Comparison of ENCODE assay signal across 8 cellular contexts in genomic region chr10:74827045-74827441, GRCh38. TPM values are rescaled to one million over a fixed set of nuclear protein-coding genes. Genes with fewer than 3 reads are reported as not detected.
DNase-seq lines count a peak whose midpoint lies in the region; ATAC-seq and TF ChIP-seq lines count a peak whose summit lies in the region.

No MANE protein-coding gene starts in this region.

- CTCF ChIA-PET in activated B cell treated with CpG ODN at 0.5 μM for 24 hours (lab: Charles Lee), result interaction anchor here (0.8 kb wide), 1 partner anchor 408 kb away, joined by 3 read pairs; no protein-coding TSS in a partner anchor

- H3K4me1 Mint-ChIP-seq in activated B cell treated with CpG ODN at 0.5 μM for 24 hours (peaks cover 51% of the 10 kb centered on the region), immature natural killer cell (peaks cover 60 to 66% of the 10 kb centered on the region in 2 donors)

- H3K9me3 ChIP-seq in heart right ventricle, result peaks cover 0 to 4% (median 0%) of the 10 kb centered on the region in 11 donors

- H3K4me1 ChIP-seq in heart right ventricle, result peaks cover 5 to 58% (median 47%) of the 10 kb centered on the region in 9 donors

- no peak for ATAC-seq in heart right ventricle
- no peak for ATAC-seq in activated B cell treated with CpG ODN at 0.5 μM for 24 hours (ENCODE audit: low read depth)
- ATAC-seq in omental fat pad (ENCODE audit: low FRiP score), result no peak

- no peak for DNase-seq in heart right ventricle
- DNase-seq in cardiac septum (ENCODE audit: low spot score), result no peak
- DNase-seq in activated B cell treated with CpG ODN at 0.5 μM for 24 hours, result no peak
- DNase-seq in immature natural killer cell, result no peak
- DNase-seq in effector CD4-positive, alpha-beta T cell, result no peak
- DNase-seq in NCI-H1105 (lab: John Stamatoyannopoulos, UW), result no peak
- DNase-seq in omental fat pad (ENCODE audit: low spot score), result no peak

- H3K36me3 Mint-ChIP-seq in activated B cell treated with CpG ODN at 0.5 μM for 24 hours (ENCODE audit: low read depth), result peaks cover 1% of the 10 kb centered on the region
- no peaks in the 10 kb centered on the region for H3K36me3 Mint-ChIP-seq in immature natural killer cell

- 7 to 13% methylated on average over 17 of the region's 17 CpGs for WGBS in heart right ventricle, 2 donors

- H3K27ac ChIP-seq in heart right ventricle (peak overlapping the region in 9 of 10 donors; percentile 23 to 100 (median 98)), temporal lobe (ENCODE audit: low read depth, low read length) (peak overlapping the region; percentile 93)

- H3K9me3 Mint-ChIP-seq in activated B cell treated with CpG ODN at 0.5 μM for 24 hours (no peaks in the 10 kb centered on the region), immature natural killer cell (no peaks in the 10 kb centered on the region)

- H3K27me3 Mint-ChIP-seq in activated B cell treated with CpG ODN at 0.5 μM for 24 hours (no peaks in the 10 kb centered on the region), immature natural killer cell (ENCODE audit: low read depth in 3 of 3) (peaks cover 9 to 15% (median 13%) of the 10 kb centered on the region in 3 donors)

- POLR2A ChIA-PET in activated B cell treated with CpG ODN at 0.5 μM for 24 hours (lab: Charles Lee), result interaction anchor here (0.7 to 2.8 kb wide), 16 partner anchors 8 to 569 kb away, joined by 3 to 72 read pairs (median 6); partner anchors contain the start of gene SAMD8

- H3K27me3 ChIP-seq in heart right ventricle, result no peaks in the 10 kb centered on the region

- peak overlapping the region; percentile 79 for H3K27ac Mint-ChIP-seq in activated B cell treated with CpG ODN at 0.5 μM for 24 hours
- peak overlapping the region; percentile 76 to 99 (median 92) for H3K27ac Mint-ChIP-seq in immature natural killer cell

- TF ChIP-seq CTCF in heart right ventricle (IDR thresholded peaks at IDR 0.05) (no peak), activated B cell treated with CpG ODN at 0.5 μM for 24 hours (IDR thresholded peaks at IDR 0.05) (no peak), omental fat pad (IDR thresholded peaks at IDR 0.05) (no peak)

- H3K4me3 ChIP-seq in heart right ventricle, result peak overlapping the region; percentile 1 to 98 (median 86)

- no peaks in the 10 kb centered on the region for H3K36me3 ChIP-seq in heart right ventricle

- intact Hi-C loops in heart right ventricle (cut with DNase I) (loop anchor here in 7 of 10 donors (2.0 to 10.0 kb wide), 14 partner anchors 26 to 672 kb away; partner anchors contain the start of genes ADK (in 1 of the 7), AP3M1 (in 1 of the 7), COMTD1 (in 1 of the 7) and SAMD8 (in 1 of the 7)), cardiac septum (cut with DNase I) (loop anchor here (5.0 to 10.0 kb wide), 3 partner anchors 190 to 408 kb away; partner anchors contain the start of gene COMTD1), activated B cell treated with CpG ODN at 0.5 μM for 24 hours (cut with micrococcal nuclease) (loop anchor here (2.0 to 10.0 kb wide), 7 partner anchors 188 to 1332 kb away; partner anchors contain the start of genes CAMK2G, PPP3CB and VCL)

- H3K4me3 Mint-ChIP-seq in activated B cell treated with CpG ODN at 0.5 μM for 24 hours (peak overlapping the region; percentile 88), immature natural killer cell (peak overlapping the region; percentile 90 to 97 (median 95))

RNA-seq across cellular contexts. Expression of gene KAT6B, which starts 0.6 kb away (rescaled TPM):
- total RNA-seq in heart right ventricle (10 to 100 TPM; 28.3 to 58.4 (median 51.5) TPM), cardiac septum (47.5 TPM), activated B cell treated with CpG ODN at 0.5 μM for 24 hours (39.6 and 45.2 TPM in 2 replicates), temporal lobe (180 TPM), omental fat pad (10 to 100 TPM; 32.2 to 50.3 (median 37.6) TPM)
- polyA plus RNA-seq in heart right ventricle (10 to 100 TPM in 1 of 2 donors, 1 to 10 TPM in 1; 3.4 to 15.4 TPM), immature natural killer cell (10 to 100 TPM in 2 of 3 donors, 1 to 10 TPM in 1; 9.9 to 55.7 (median 20.2) TPM)
